Comparison of ENCODE assay signal across 8 cellular contexts in genomic region chr19:52786464-52787354, GRCh38. TPM values are rescaled to one million over a fixed set of nuclear protein-coding genes. Genes with fewer than 3 reads are reported as not detected.
DNase-seq lines count a peak whose midpoint lies in the region; ATAC-seq and TF ChIP-seq lines count a peak whose summit lies in the region.
"Not testable (repeated sequence)": the region's sequence is repeated elsewhere in the genome, so short reads cannot be mapped to it uniquely, and the experiment has no call there.

TSS of gene ZNF600 (minus strand) at chr19:52786791. CDS start at chr19:52778888, 7,903 bp downstream.

- H3K9me3 Mint-ChIP-seq in Caco-2 (ENCODE audit: unreplicated experiment); activated T-cell treated with anti-CD3 and anti-CD28 coated beads, Interleukin-2, amount 50 U/mL, for 72 hours: not testable (repeated sequence)

- intact Hi-C loops in Caco-2 (cut with micrococcal nuclease; ENCODE audit: unreplicated experiment) = loop anchor here (2.0 kb wide), 1 partner anchor 52 kb away; the partner anchor contains the start of gene ZNF611
- intact Hi-C loops in esophagus muscularis mucosa (cut with DNase I) = loop anchor here (5.0 kb wide), 1 partner anchor 49 kb away; the partner anchor contains the start of gene ZNF611

- H3K27me3 Mint-ChIP-seq in Caco-2 (ENCODE audit: insufficient read depth, unreplicated experiment); activated T-cell treated with anti-CD3 and anti-CD28 coated beads, Interleukin-2, amount 50 U/mL, for 72 hours (ENCODE audit: low read depth): not testable (repeated sequence)

- TF ChIP-seq CTCF in Caco-2 (IDR thresholded peaks at IDR 0.05; ENCODE audit: insufficient read depth in 1 of 2, low read depth in 1 of 2, low read length in 1 of 2, severe bottlenecking in 1 of 2, unreplicated experiment in 1 of 2) = peak in 1 of 2 experiments; percentile 12
- TF ChIP-seq CTCF in esophagus muscularis mucosa (IDR thresholded peaks at IDR 0.05) = peak in 2 of 3 experiments; percentile 38 to 45

- H3K4me3 ChIP-seq in Caco-2 (ENCODE audit: low read depth, low read length) (peak within 1 kb of the TSS; percentile 82), esophagus muscularis mucosa (peak within 1 kb of the TSS; percentile 64 to 72 (median 66))

- H3K36me3 ChIP-seq in Caco-2 (ENCODE audit: control insufficient read depth, insufficient read depth, low read length); esophagus muscularis mucosa: not testable (repeated sequence)

- TF ChIP-seq POLR2A in esophagus muscularis mucosa (IDR thresholded peaks at IDR 0.05; ENCODE audit: low read depth) = not testable (repeated sequence)

- H3K4me3 Mint-ChIP-seq in Caco-2 (ENCODE audit: unreplicated experiment) = peak within 1 kb of the TSS; percentile 79
- H3K4me3 Mint-ChIP-seq in activated T-cell treated with anti-CD3 and anti-CD28 coated beads, Interleukin-2, amount 50 U/mL, for 72 hours = peak within 1 kb of the TSS; percentile 85 to 90

- CTCF ChIA-PET in Caco-2 (lab: Charles Lee) = not testable (repeated sequence)

- BruUV-seq in Caco-2 (replicated peaks; lab: Mats Ljungman, UMichigan) = not testable (repeated sequence)

- H3K27ac Mint-ChIP-seq in Caco-2 (ENCODE audit: unreplicated experiment) = peak within 1 kb of the TSS; percentile 39
- peak within 1 kb of the TSS; percentile 82 for H3K27ac Mint-ChIP-seq in activated T-cell treated with anti-CD3 and anti-CD28 coated beads, Interleukin-2, amount 50 U/mL, for 72 hours

- TF ChIP-seq EP300 in esophagus muscularis mucosa (IDR thresholded peaks at IDR 0.05) = not testable (repeated sequence)

- not testable (repeated sequence) for H3K27me3 ChIP-seq in Caco-2 (replicated peaks; ENCODE audit: control insufficient read depth, insufficient read depth, low read length); esophagus muscularis mucosa

- H3K4me1 ChIP-seq in Caco-2 = not testable (repeated sequence)
- peaks cover 6 to 19% (median 16%) of the 10 kb centered on the region in 4 donors for H3K4me1 ChIP-seq in esophagus muscularis mucosa

- 2% methylated on average over 37 of the region's 47 CpGs for WGBS in esophagus muscularis mucosa

- H3K27ac ChIP-seq in esophagus muscularis mucosa (replicated peaks in 1 of 4) = peak within 1 kb of the TSS; percentile 64 to 88 (median 78)

- peaks cover 18% of the 10 kb centered on the region for H3K4me1 Mint-ChIP-seq in Caco-2 (ENCODE audit: low read depth, unreplicated experiment)
- H3K4me1 Mint-ChIP-seq in activated T-cell treated with anti-CD3 and anti-CD28 coated beads, Interleukin-2, amount 50 U/mL, for 72 hours (ENCODE audit: low read depth) = peaks cover 31% of the 10 kb centered on the region

- H3K36me3 Mint-ChIP-seq in Caco-2 (ENCODE audit: insufficient read depth, unreplicated experiment) = peaks cover 35% of the 10 kb centered on the region
- peaks cover 18 to 32% of the 10 kb centered on the region in 2 donors for H3K36me3 Mint-ChIP-seq in activated T-cell treated with anti-CD3 and anti-CD28 coated beads, Interleukin-2, amount 50 U/mL, for 72 hours (ENCODE audit: insufficient read depth in 2 of 2)

- POLR2A ChIA-PET in Caco-2 (lab: Charles Lee) = interaction anchor here (0.6 kb wide), 1 partner anchor 734 kb away, joined by 4 read pairs; no protein-coding TSS in a partner anchor

- peak; percentile 89 to 91 for DNase-seq in Caco-2
- peak; percentile 17 for DNase-seq in HT1080 (ENCODE audit: low read depth)
- peak; percentile 82 for DNase-seq in RPMI7951 (ENCODE audit: low read depth)
- peak; percentile 73 to 78 for DNase-seq in activated T-cell treated with anti-CD3 and anti-CD28 coated beads, Interleukin-2, amount 50 U/mL, for 72 hours
- peak; percentile 97 for DNase-seq in esophagus muscularis mucosa (ENCODE audit: extremely low spot score)
- DNase-seq in mucosa of gallbladder (ENCODE audit: low spot score) = peak; percentile 91
- peak; percentile 41 to 60 for DNase-seq in stimulated activated CD8-positive, alpha-beta memory T cell treated with anti-CD3 and anti-CD28 coated beads, Interleukin-15, amount 100 ng/mL, for 4 hours (ENCODE audit: low read depth in 2 of 2)

- ATAC-seq in GM21367 (IDR thresholded peaks at IDR 0.05; ENCODE audit: unreplicated experiment) = peak; percentile 80
- peak; percentile 99 for ATAC-seq in activated T-cell treated with anti-CD3 and anti-CD28 coated beads, Interleukin-2, amount 50 U/mL, for 72 hours (replicated peaks in 1 of 2)

- not testable (repeated sequence) for H3K9me3 ChIP-seq in Caco-2, esophagus muscularis mucosa

RNA-seq across cellular contexts. Expression of gene ZNF600, which starts in this region (rescaled TPM):
- total RNA-seq in Caco-2 (2022) (18.8 and 21.1 TPM in 2 replicates), esophagus muscularis mucosa (10 to 100 TPM in 1 of 4 donors, 1 to 10 TPM in 3; 4.8 to 15.0 (median 5.5) TPM), mucosa of gallbladder (18.1 TPM)
- total RNA-seq in HT1080 (2014; rRNA removed; shearing (Covaris generic)) = 0.17 and 0.50 TPM in 2 replicates
- polyA plus RNA-seq in HT1080 (2015; cell fraction: cytosol; rRNA removed) = 0.07 and 0.12 TPM in 2 replicates
- polyA plus RNA-seq in HT1080 (2015; cell fraction: nucleus; rRNA removed) = 1.7 and 2.0 TPM in 2 replicates
- total RNA-seq in RPMI7951 (2014; rRNA removed; shearing (Covaris generic)) = 8.2 and 8.3 TPM in 2 replicates
- total RNA-seq in activated T-cell treated with anti-CD3 and anti-CD28 coated beads, Interleukin-2, amount 50 U/mL, for 72 hours = 10 to 100 TPM; 14.1 to 20.9 TPM

Comparison
In these comparisons a context has a peak if more than half of its experiments do, and no peak if none do; other contexts are left out.
1. Peak in every context shown above with its lines: DNase-seq, ATAC-seq, H3K4me3 ChIP-seq and H3K27ac ChIP-seq.
2. DNase-seq: peak in every context shown above with its lines; median percentile 97 in esophagus muscularis mucosa; 91 in mucosa of gallbladder; 90 in Caco-2; 82 in RPMI7951; 76 in activated T-cell treated with anti-CD3 and anti-CD28 coated beads, Interleukin-2, amount 50 U/mL, for 72 hours; 50 in stimulated activated CD8-positive, alpha-beta memory T cell treated with anti-CD3 and anti-CD28 coated beads, Interleukin-15, amount 100 ng/mL, for 4 hours; 17 in HT1080.